In genomic region chr11:113048820-113049555, GRCh38 we compare ENCODE assay signal across 17 cellular contexts.
DNase-seq lines count a peak whose midpoint lies in the region; ATAC-seq, FAIRE-seq and TF ChIP-seq lines count a peak whose summit lies in the region.
"Had no signal": no experiment of that assay in that cellular context is flagged by ENCODE, and none has a peak within 500 bp of the region (broad histone marks: within the 10 kb centered on the region; RNA-seq: fewer than 3 reads in every experiment).

No MANE protein-coding gene starts in this region.

- H3K4me1 ChIP-seq in keratinocyte (ENCODE audit: control insufficient read depth, extremely low read depth, insufficient read depth, low read length), result peaks cover 10% of the 10 kb centered on the region

- H4K20me1 ChIP-seq in keratinocyte (ENCODE audit: control insufficient read depth, extremely low read depth, insufficient read depth, low read length), result no peaks in the 10 kb centered on the region

- ATAC-seq in GM21528 (IDR thresholded peaks at IDR 0.05; ENCODE audit: low FRiP score, unreplicated experiment), result no peak
- no peak for ATAC-seq in natural killer cell treated with Interleukin-12 subunit alpha and Interleukin-12 subunit beta and Interleukin-15 and Interleukin-18, amount 100 ng/mL, for 72 hours
- ATAC-seq: activated T-cell treated with anti-CD3 and anti-CD28 coated beads, Interleukin-2, amount 50 U/mL, for 4 hours; sciatic nerve had no signal

- CTCF ChIA-PET in BJ (lab: Yijun Ruan, JAX), result interaction anchor here (0.6 to 0.7 kb wide), 2 partner anchors 14 to 223 kb away, joined by 3 read pairs; no protein-coding TSS in a partner anchor

- no peaks in the 10 kb centered on the region for H3K9me3 ChIP-seq in keratinocyte (ENCODE audit: control insufficient read depth, low read depth, low read length)

- H3K36me3 ChIP-seq in BJ (ENCODE audit: control insufficient read depth, insufficient read depth, low read length) (no peaks in the 10 kb centered on the region), bronchial epithelial cell (ENCODE audit: control insufficient read depth, insufficient read depth, low read length) (no peaks in the 10 kb centered on the region), keratinocyte (ENCODE audit: control insufficient read depth in 2 of 2, extremely low read depth in 1 of 2, insufficient read depth in 2 of 2, low read length in 2 of 2) (no peaks in the 10 kb centered on the region)

- DNase-seq in BJ (ENCODE audit: low read depth), result peak; percentile 11
- DNase-seq in NCI-H446 treated with DMSO at 0.1 percent for 48 hours (lab: John Stamatoyannopoulos, UW), result peak; percentile 50
- DNase-seq in bronchial epithelial cell (ENCODE audit: low read depth), result peak; percentile 90
- DNase-seq in keratinocyte (ENCODE audit: low read depth, low spot score), result peak; percentile 9
- DNase-seq in natural killer cell treated with Interleukin-12 subunit alpha and Interleukin-12 subunit beta and Interleukin-15 and Interleukin-18, amount 100 ng/mL, for 72 hours (ENCODE audit: low spot score), result no peak
- DNase-seq in midbrain (lab: John Stamatoyannopoulos, UW), result no peak
- no peak for DNase-seq in islet precursor cell
- DNase-seq: activated CD4-positive, alpha-beta memory T cell treated with anti-CD3 and anti-CD28 coated beads for 36 hours; activated T-cell treated with anti-CD3 and anti-CD28 coated beads, Interleukin-2, amount 50 U/mL, for 4 hours; central memory CD4-positive, alpha-beta T cell; effector memory CD4-positive, alpha-beta T cell; left cardiac atrium; stimulated activated CD4-positive, alpha-beta T cell treated with anti-CD3 and anti-CD28 coated beads, Interleukin-2, amount 100 ng/mL, for 48 hours had no signal

- H3K9ac ChIP-seq in keratinocyte (ENCODE audit: control insufficient read depth, extremely low read depth, insufficient read depth, low read length), result no peak overlapping the region

- H3K9me1 ChIP-seq in keratinocyte (ENCODE audit: control insufficient read depth, extremely low read depth, insufficient read depth, low read length), result no peaks in the 10 kb centered on the region

- H3K4me1 Mint-ChIP-seq in natural killer cell treated with Interleukin-12 subunit alpha and Interleukin-12 subunit beta and Interleukin-15 and Interleukin-18, amount 100 ng/mL, for 72 hours (ENCODE audit: low read depth in 2 of 2), result peaks cover 13 to 15% of the 10 kb centered on the region in 2 donors

- H3K79me2 ChIP-seq in keratinocyte (ENCODE audit: control insufficient read depth, insufficient read depth, low read length), result no peaks in the 10 kb centered on the region

- H3K4me2 ChIP-seq in keratinocyte (ENCODE audit: control insufficient read depth, extremely low read depth, insufficient read depth, low read depth, low read length), result no peak overlapping the region

- no peak overlapping the region for H3K4me3 Mint-ChIP-seq in natural killer cell treated with Interleukin-12 subunit alpha and Interleukin-12 subunit beta and Interleukin-15 and Interleukin-18, amount 100 ng/mL, for 72 hours
- H3K4me3 Mint-ChIP-seq: activated CD4-positive, alpha-beta memory T cell treated with anti-CD3 and anti-CD28 coated beads for 36 hours; activated naive CD8-positive, alpha-beta T cell; activated T-cell treated with anti-CD3 and anti-CD28 coated beads, Interleukin-2, amount 50 U/mL, for 4 hours had no signal

- H3K4me3 ChIP-seq in BJ (ENCODE audit: low read depth, low read length) (no peak overlapping the region), bronchial epithelial cell (ENCODE audit: low read depth, low read length) (no peak overlapping the region), keratinocyte (ENCODE audit: control insufficient read depth in 2 of 3, extremely low read depth in 1 of 3, insufficient read depth in 2 of 3, low read depth in 1 of 3, low read length in 3 of 3) (no peak overlapping the region)

- peaks cover 7% of the 10 kb centered on the region for H3K9me3 Mint-ChIP-seq in natural killer cell treated with Interleukin-12 subunit alpha and Interleukin-12 subunit beta and Interleukin-15 and Interleukin-18, amount 100 ng/mL, for 72 hours
- H3K9me3 Mint-ChIP-seq: activated T-cell treated with anti-CD3 and anti-CD28 coated beads, Interleukin-2, amount 50 U/mL, for 4 hours had no signal

- FAIRE-seq in bronchial epithelial cell (lab: Jason Lieb, UNC) (no peak), keratinocyte (lab: Jason Lieb, UNC) (no peak)
- FAIRE-seq: H54 had no signal

- H3K36me3 Mint-ChIP-seq in natural killer cell treated with Interleukin-12 subunit alpha and Interleukin-12 subunit beta and Interleukin-15 and Interleukin-18, amount 100 ng/mL, for 72 hours, result peaks cover 8% of the 10 kb centered on the region
- H3K36me3 Mint-ChIP-seq: activated CD4-positive, alpha-beta memory T cell treated with anti-CD3 and anti-CD28 coated beads for 36 hours; activated naive CD8-positive, alpha-beta T cell had no signal

- dilution Hi-C loops in keratinocyte (cut with MboI; ENCODE audit: extremely low pct_ligation_motif_present, low sequenced_read_pairs), result no loop called here

- H3K27ac Mint-ChIP-seq in natural killer cell treated with Interleukin-12 subunit alpha and Interleukin-12 subunit beta and Interleukin-15 and Interleukin-18, amount 100 ng/mL, for 72 hours, result no peak overlapping the region
- H3K27ac Mint-ChIP-seq: activated CD4-positive, alpha-beta memory T cell treated with anti-CD3 and anti-CD28 coated beads for 36 hours; activated naive CD8-positive, alpha-beta T cell had no signal

- H2AFZ ChIP-seq in keratinocyte (ENCODE audit: control insufficient read depth, low read length), result no peak overlapping the region

- H3K27ac ChIP-seq in keratinocyte (ENCODE audit: control insufficient read depth, insufficient read depth, low read length), result no peak overlapping the region

- H3K27me3 Mint-ChIP-seq in natural killer cell treated with Interleukin-12 subunit alpha and Interleukin-12 subunit beta and Interleukin-15 and Interleukin-18, amount 100 ng/mL, for 72 hours, result no peaks in the 10 kb centered on the region
- H3K27me3 Mint-ChIP-seq: activated CD4-positive, alpha-beta memory T cell treated with anti-CD3 and anti-CD28 coated beads for 36 hours had no signal

- TF ChIP-seq CTCF in BJ (IDR thresholded peaks at IDR 0.05; ENCODE audit: insufficient read depth, low read depth, low read length) (no peak), bronchial epithelial cell (IDR thresholded peaks at IDR 0.05; ENCODE audit: insufficient read depth, low read length, severe bottlenecking) (no peak), keratinocyte (optimal IDR thresholded peaks at IDR 0.05 in 1 of 3, IDR thresholded peaks at IDR 0.05 in 1 of 3, conservative IDR thresholded peaks at IDR 0.05 in 1 of 3; ENCODE audit: extremely low read depth in 1 of 3, insufficient read depth in 2 of 3, low read length in 3 of 3) (no peak)

- H3K27me3 ChIP-seq in BJ (ENCODE audit: control insufficient read depth, insufficient read depth, low read length), result no peaks in the 10 kb centered on the region
- no peaks in the 10 kb centered on the region for H3K27me3 ChIP-seq in bronchial epithelial cell (ENCODE audit: control insufficient read depth, insufficient read depth, low read length)
- H3K27me3 ChIP-seq in keratinocyte (ENCODE audit: control insufficient read depth, extremely low read depth, insufficient read depth, low read length), result no peaks in the 10 kb centered on the region

- POLR2A ChIA-PET in BJ (lab: Charles Lee), result no interaction called here

Comparison
In these comparisons a context has a peak if more than half of its experiments do, and no peak if none do; other contexts are left out.
1. DNase-seq: peak in BJ (single experiment), NCI-H446 treated with DMSO at 0.1 percent for 48 hours (single experiment), bronchial epithelial cell (single experiment) and keratinocyte (single experiment); none in natural killer cell treated with Interleukin-12 subunit alpha and Interleukin-12 subunit beta and Interleukin-15 and Interleukin-18, amount 100 ng/mL, for 72 hours (single experiment), midbrain (single experiment) and islet precursor cell (single experiment).